ENCODE assay signal across 11 cellular contexts in genomic region chr3:136141891-136142290, GRCh38. TPM values are rescaled to one million over a fixed set of nuclear protein-coding genes. Genes with fewer than 3 reads are reported as not detected.
DNase-seq lines count a peak whose midpoint lies in the region; ATAC-seq and TF ChIP-seq lines count a peak whose summit lies in the region.
"Had no signal": no experiment of that assay in that cellular context is flagged by ENCODE, and none has a peak within 500 bp of the region (broad histone marks: within the 10 kb centered on the region; RNA-seq: fewer than 3 reads in every experiment).

No MANE protein-coding gene starts in this region.

- H3K4me3 ChIP-seq in HCT116 (replicated peaks in 1 of 2; ENCODE audit: low read depth in 1 of 2, low read length in 2 of 2) (no peak overlapping the region), endodermal cell (ENCODE audit: low read length) (no peak overlapping the region)

- H4K20me1 ChIP-seq in HCT116 (ENCODE audit: insufficient read depth) = peaks cover 12% of the 10 kb centered on the region; the same call in 1 of the 2 replicates

- ATAC-seq in HCT116 = peak; percentile 26
- no peak for ATAC-seq in HG02981 (IDR thresholded peaks at IDR 0.05; ENCODE audit: unreplicated experiment)
- no peak for ATAC-seq in GM21529 (IDR thresholded peaks at IDR 0.05; ENCODE audit: unreplicated experiment)

- H3K9ac ChIP-seq in HCT116 (ENCODE audit: low read length) (0 out of 2 replicates have a peak overlapping the region, but pooled peaks have one; percentile 16), endodermal cell (ENCODE audit: extremely low read depth, low read length, poor library complexity, severe bottlenecking) (no peak overlapping the region)

- H3K9me2 ChIP-seq in HCT116 (ENCODE audit: insufficient read depth) = no peaks in the 10 kb centered on the region

- H3K9me3 ChIP-seq in HCT116 (ENCODE audit: control insufficient read depth in 1 of 2, insufficient read depth in 1 of 2, low read depth in 1 of 2, low read length in 2 of 2) (no peaks in the 10 kb centered on the region), endodermal cell (ENCODE audit: control insufficient read depth, low read length) (no peaks in the 10 kb centered on the region)

- H2AFZ ChIP-seq in HCT116 (ENCODE audit: low read depth, low read length, poor library complexity, severe bottlenecking) = no peak overlapping the region

- TF ChIP-seq CTCF in HCT116 (IDR thresholded peaks at IDR 0.05 in 2 of 3, conservative IDR thresholded peaks at IDR 0.05 in 1 of 3; ENCODE audit: borderline replicate concordance in 1 of 3, insufficient read depth in 1 of 3, low read depth in 2 of 3, low read length in 2 of 3) = no peak
- no peak for TF ChIP-seq CTCF in brain (conservative IDR thresholded peaks at IDR 0.05)
- no peak for TF ChIP-seq CTCF in mesothelial cell of epicardium (IDR thresholded peaks at IDR 0.05; ENCODE audit: unreplicated experiment)
- no peak for TF ChIP-seq CTCF in endodermal cell (conservative IDR thresholded peaks at IDR 0.05)

- no peaks in the 10 kb centered on the region for H3K36me3 ChIP-seq in HCT116 (ENCODE audit: control insufficient read depth in 1 of 2, insufficient read depth in 2 of 2, low read length in 2 of 2)
- peaks cover 17% of the 10 kb centered on the region for H3K36me3 ChIP-seq in endodermal cell (ENCODE audit: control insufficient read depth, insufficient read depth, low read length)

- H3K4me3 Mint-ChIP-seq in brain (no peak overlapping the region), mesothelial cell of epicardium (no peak overlapping the region), endodermal cell (no peak overlapping the region)
- H3K4me3 Mint-ChIP-seq: activated CD4-positive, alpha-beta T cell treated with anti-CD3 and anti-CD28 coated beads, Interleukin-2, amount 10 ng/mL, durations not matched to agents 7 days and 5 days had no signal

- BruUV-seq in HCT116 (replicated peaks; lab: Mats Ljungman, UMichigan) = no TSS peak

- H3K27me3 ChIP-seq in HCT116 (ENCODE audit: insufficient read depth, low read length) (no peaks in the 10 kb centered on the region), endodermal cell (ENCODE audit: control insufficient read depth, insufficient read depth, low read length, poor library complexity, severe bottlenecking) (no peaks in the 10 kb centered on the region)

- H3K27me3 Mint-ChIP-seq in brain = peaks cover 4% of the 10 kb centered on the region
- H3K27me3 Mint-ChIP-seq in mesothelial cell of epicardium (ENCODE audit: low read depth) = no peaks in the 10 kb centered on the region
- peaks cover 40% of the 10 kb centered on the region for H3K27me3 Mint-ChIP-seq in endodermal cell (ENCODE audit: insufficient read depth)
- H3K27me3 Mint-ChIP-seq: activated CD4-positive, alpha-beta T cell treated with anti-CD3 and anti-CD28 coated beads, Interleukin-2, amount 10 ng/mL, durations not matched to agents 7 days and 5 days had no signal

- POLR2A ChIA-PET in HCT116 (lab: Charles Lee) = no interaction called here

- 87 to 91% methylated on average over 2 to 4 of the region's 4 CpGs for WGBS in endodermal cell (ENCODE audit: insufficient coverage in 1 of 2, insufficient read length in 1 of 2), 2 experiments

- peaks cover under 1% of the 10 kb centered on the region for H3K79me2 ChIP-seq in HCT116 (ENCODE audit: insufficient read depth, low read length)

- peak; percentile 47 for DNase-seq in A172 (ENCODE audit: low spot score)
- DNase-seq in HCT116 (ENCODE audit: low read depth, low spot score) = no peak
- no peak for DNase-seq in mesothelial cell of epicardium (ENCODE audit: low spot score in 2 of 2, unreplicated experiment in 2 of 2)
- no peak for DNase-seq in NCI-H2081 (lab: John Stamatoyannopoulos, UW)
- no peak for DNase-seq in endodermal cell
- DNase-seq: activated CD4-positive, alpha-beta T cell treated with anti-CD3 and anti-CD28 coated beads, Interleukin-2, amount 10 ng/mL, durations not matched to agents 7 days and 5 days; RPMI8226 had no signal

- H3K27ac ChIP-seq in HCT116 (ENCODE audit: low read depth, low read length) = peak overlapping the region; percentile 41; the same call in 1 of the 2 replicates
- no peak overlapping the region for H3K27ac ChIP-seq in endodermal cell (ENCODE audit: low read depth, low read length)
- H3K27ac ChIP-seq: C4-2B had no signal

- RAD21 ChIA-PET in HCT116 (lab: Charles Lee; ENCODE audit: low non-redundant PET in 1 of 2, low total read pairs in 2 of 2, uncharacterized antibody in 2 of 2, unreplicated experiment in 2 of 2) = no interaction called here

- H3K9me3 Mint-ChIP-seq in brain (no peaks in the 10 kb centered on the region), mesothelial cell of epicardium (no peaks in the 10 kb centered on the region), endodermal cell (no peaks in the 10 kb centered on the region)
- H3K9me3 Mint-ChIP-seq: activated CD4-positive, alpha-beta T cell treated with anti-CD3 and anti-CD28 coated beads, Interleukin-2, amount 10 ng/mL, durations not matched to agents 7 days and 5 days had no signal

- H3K4me1 ChIP-seq in HCT116 (ENCODE audit: control insufficient read depth in 1 of 2, insufficient read depth in 2 of 2, low read length in 2 of 2) (peaks cover 22 to 37% of the 10 kb centered on the region in 2 experiments), endodermal cell (ENCODE audit: control insufficient read depth, insufficient read depth, low read length) (no peaks in the 10 kb centered on the region)

- TF ChIP-seq RAD21 in HCT116 (IDR thresholded peaks at IDR 0.05; ENCODE audit: low read depth) = no peak

- H3K27ac Mint-ChIP-seq in brain (peak overlapping the region in 4 of 5 experiments; percentile 31 to 79 (median 54)), mesothelial cell of epicardium (peak overlapping the region; percentile 23), endodermal cell (no peak overlapping the region)
- H3K27ac Mint-ChIP-seq: activated CD4-positive, alpha-beta T cell treated with anti-CD3 and anti-CD28 coated beads, Interleukin-2, amount 10 ng/mL, durations not matched to agents 7 days and 5 days had no signal

- CTCF ChIA-PET in HCT116 (lab: Charles Lee) = no interaction called here

- H3K36me3 Mint-ChIP-seq in brain = peaks cover 39% of the 10 kb centered on the region
- peaks cover 15% of the 10 kb centered on the region for H3K36me3 Mint-ChIP-seq in mesothelial cell of epicardium
- H3K36me3 Mint-ChIP-seq in endodermal cell (ENCODE audit: low read depth) = peaks cover 13% of the 10 kb centered on the region

- TF ChIP-seq POLR2A in HCT116 (IDR thresholded peaks at IDR 0.05; ENCODE audit: borderline replicate concordance, extremely low read depth, insufficient read depth, insufficient read length) = no peak

- intact Hi-C loops in HCT116 (cut with micrococcal nuclease) = loop anchor here (5.0 kb wide), 1 partner anchor 110 kb away; the partner anchor contains the start of gene PCCB

- H3K4me2 ChIP-seq in HCT116 (ENCODE audit: low read length) = peak overlapping the region; percentile 77

- H3K4me1 Mint-ChIP-seq in brain (peaks cover 31% of the 10 kb centered on the region), mesothelial cell of epicardium (peaks cover 8% of the 10 kb centered on the region), endodermal cell (peaks cover 11% of the 10 kb centered on the region)

TF ChIP-seq in HCT116, 20 proteins besides CTCF, POLR2A, EP300 and RAD21 (continues in another document):
- TF ChIP-seq YY1 (IDR thresholded peaks at IDR 0.05; ENCODE audit: extremely low read depth, insufficient replicate concordance, low read depth, low read length) = no peak
- TF ChIP-seq, protein P1, sequence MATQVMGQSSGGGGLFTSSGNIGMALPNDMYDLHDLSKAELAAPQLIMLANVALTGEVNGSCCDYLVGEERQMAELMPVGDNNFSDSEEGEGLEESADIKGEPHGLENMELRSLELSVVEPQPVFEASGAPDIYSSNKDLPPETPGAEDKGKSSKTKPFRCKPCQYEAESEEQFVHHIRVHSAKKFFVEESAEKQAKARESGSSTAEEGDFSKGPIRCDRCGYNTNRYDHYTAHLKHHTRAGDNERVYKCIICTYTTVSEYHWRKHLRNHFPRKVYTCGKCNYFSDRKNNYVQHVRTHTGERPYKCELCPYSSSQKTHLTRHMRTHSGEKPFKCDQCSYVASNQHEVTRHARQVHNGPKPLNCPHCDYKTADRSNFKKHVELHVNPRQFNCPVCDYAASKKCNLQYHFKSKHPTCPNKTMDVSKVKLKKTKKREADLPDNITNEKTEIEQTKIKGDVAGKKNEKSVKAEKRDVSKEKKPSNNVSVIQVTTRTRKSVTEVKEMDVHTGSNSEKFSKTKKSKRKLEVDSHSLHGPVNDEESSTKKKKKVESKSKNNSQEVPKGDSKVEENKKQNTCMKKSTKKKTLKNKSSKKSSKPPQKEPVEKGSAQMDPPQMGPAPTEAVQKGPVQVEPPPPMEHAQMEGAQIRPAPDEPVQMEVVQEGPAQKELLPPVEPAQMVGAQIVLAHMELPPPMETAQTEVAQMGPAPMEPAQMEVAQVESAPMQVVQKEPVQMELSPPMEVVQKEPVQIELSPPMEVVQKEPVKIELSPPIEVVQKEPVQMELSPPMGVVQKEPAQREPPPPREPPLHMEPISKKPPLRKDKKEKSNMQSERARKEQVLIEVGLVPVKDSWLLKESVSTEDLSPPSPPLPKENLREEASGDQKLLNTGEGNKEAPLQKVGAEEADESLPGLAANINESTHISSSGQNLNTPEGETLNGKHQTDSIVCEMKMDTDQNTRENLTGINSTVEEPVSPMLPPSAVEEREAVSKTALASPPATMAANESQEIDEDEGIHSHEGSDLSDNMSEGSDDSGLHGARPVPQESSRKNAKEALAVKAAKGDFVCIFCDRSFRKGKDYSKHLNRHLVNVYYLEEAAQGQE (IDR thresholded peaks at IDR 0.05; ENCODE audit: low read depth) = no peak
- no peak for TF ChIP-seq CBX3 (IDR thresholded peaks at IDR 0.05; ENCODE audit: low read depth)
- TF ChIP-seq ZNF274 (IDR thresholded peaks at IDR 0.05; ENCODE audit: low read depth, low read length) = no peak
- TF ChIP-seq FOSL1 (IDR thresholded peaks at IDR 0.05; ENCODE audit: low read depth) = no peak
- TF ChIP-seq MAX (IDR thresholded peaks at IDR 0.05) = no peak
- no peak for TF ChIP-seq CEBPB (IDR thresholded peaks at IDR 0.05; ENCODE audit: low read depth)
- TF ChIP-seq ELF1 (IDR thresholded peaks at IDR 0.05; ENCODE audit: borderline replicate concordance, low read depth) = no peak
- no peak for TF ChIP-seq POLR2AphosphoS5 (IDR thresholded peaks at IDR 0.05; ENCODE audit: low read depth, low read length)
- TF ChIP-seq ZFX (IDR thresholded peaks at IDR 0.05) = no peak
- TF ChIP-seq EZH2 (IDR thresholded peaks at IDR 0.05) = no peak

RNA-seq across cellular contexts. Expression of gene MSL2, which starts 54.2 kb away (rescaled TPM):
- total RNA-seq in A172 (2014; rRNA removed; shearing (Covaris generic)) = 10.1 and 20.7 TPM in 2 replicates
- 34.8 TPM for total RNA-seq in HCT116 (2021; ENCODE audit: unreplicated experiment)
- 12.6 and 16.9 TPM in 2 replicates for polyA plus RNA-seq in HCT116 (2012)
- 17.2 TPM for polyA plus RNA-seq in brain (ENCODE audit: insufficient read depth, low read depth, low replicate concordance)
- 43.2 to 44.5 TPM (median 43.5 TPM) in 3 replicates for total RNA-seq in mesothelial cell of epicardium
- 10 to 100 TPM; 35.1 to 45.7 TPM for total RNA-seq in endodermal cell
- polyA plus RNA-seq in endodermal cell (2013, experiment 1 of 2) = 37.2 TPM
- 34.9 TPM for polyA plus RNA-seq in endodermal cell (2013, experiment 2 of 2)
